ENCODE assay signal across 21 cellular contexts in genomic region chr7:92925876-92926696, GRCh38.
DNase-seq lines count a peak whose midpoint lies in the region; ATAC-seq, FAIRE-seq and TF ChIP-seq lines count a peak whose summit lies in the region.
"Had no signal": no experiment of that assay in that cellular context is flagged by ENCODE, and none has a peak within 500 bp of the region (broad histone marks: within the 10 kb centered on the region; RNA-seq: fewer than 3 reads in every experiment).

No MANE protein-coding gene starts in this region.

- TF ChIP-seq POLR2A in GM12891 (IDR thresholded peaks at IDR 0.05; ENCODE audit: low read depth, low read length), result no peak

- H3K9me3 ChIP-seq in HUES6 (ENCODE audit: control insufficient read depth, insufficient read depth, low read depth, low read length), result peaks cover 7% of the 10 kb centered on the region; the same call in 1 of the 2 replicates
- 0 out of 2 replicates have a peak, but pooled peaks cover 5% of the 10 kb centered on the region for H3K9me3 ChIP-seq in NT2/D1 (ENCODE audit: insufficient read depth, low read length)
- no peaks in the 10 kb centered on the region for H3K9me3 ChIP-seq in osteoblast (ENCODE audit: low read depth, low read length)

- peaks cover 32% of the 10 kb centered on the region for H3K36me3 Mint-ChIP-seq in glutamatergic neuron (ENCODE audit: unreplicated experiment)
- H3K36me3 Mint-ChIP-seq: memory B cell had no signal

- no peaks in the 10 kb centered on the region for H3K27me3 ChIP-seq in HUES6 (ENCODE audit: control insufficient read depth, insufficient read depth, low read length)
- no peaks in the 10 kb centered on the region for H3K27me3 ChIP-seq in NT2/D1 (ENCODE audit: insufficient read depth, insufficient read length)
- H3K27me3 ChIP-seq in osteoblast (ENCODE audit: insufficient read depth, low read length), result no peaks in the 10 kb centered on the region
- H3K27me3 ChIP-seq: foreskin keratinocyte had no signal

- peaks cover 11% of the 10 kb centered on the region for H3K9me3 Mint-ChIP-seq in glutamatergic neuron (ENCODE audit: unreplicated experiment)

- no peak for FAIRE-seq in GM12891 (lab: Jason Lieb, UNC)

- H3K36me3 ChIP-seq in HUES6 (ENCODE audit: control insufficient read depth, insufficient read depth, low read length), result no peaks in the 10 kb centered on the region
- no peaks in the 10 kb centered on the region for H3K36me3 ChIP-seq in NT2/D1 (ENCODE audit: insufficient read depth, insufficient read length, low read length)
- no peaks in the 10 kb centered on the region for H3K36me3 ChIP-seq in osteoblast (ENCODE audit: insufficient read depth, low read length)
- H3K36me3 ChIP-seq: WERI-Rb-1 had no signal

- no peaks in the 10 kb centered on the region for H3K79me2 ChIP-seq in osteoblast (ENCODE audit: insufficient read depth, low read length)

- TF ChIP-seq CTCF in glutamatergic neuron (IDR thresholded peaks at IDR 0.05; ENCODE audit: partially characterized antibody, unreplicated experiment) (no peak), osteoblast (IDR thresholded peaks at IDR 0.05; ENCODE audit: extremely low read depth, low read depth, low read length) (no peak)

- peaks cover 1% of the 10 kb centered on the region for H3K27me3 Mint-ChIP-seq in glutamatergic neuron (ENCODE audit: unreplicated experiment)

- H3K4me1 ChIP-seq in HUES6 (ENCODE audit: control insufficient read depth, insufficient read depth, low read length) (peaks cover 28% of the 10 kb centered on the region), NT2/D1 (ENCODE audit: insufficient read depth, insufficient read length) (peaks cover 4% of the 10 kb centered on the region), osteoblast (ENCODE audit: insufficient read depth, low read length) (no peaks in the 10 kb centered on the region)
- H3K4me1 ChIP-seq: foreskin keratinocyte had no signal

- peak overlapping the region; percentile 38 for H3K9ac ChIP-seq in HUES6 (ENCODE audit: low read length)
- H3K9ac ChIP-seq in NT2/D1 (ENCODE audit: insufficient read length, low read depth), result peak overlapping the region; percentile 8

- peak; percentile 47 for DNase-seq in NT2/D1 (ENCODE audit: low read depth, low spot score)
- DNase-seq in glutamatergic neuron, result peak; percentile 26
- DNase-seq in osteoblast (ENCODE audit: insufficient read length, low spot score, missing footprints), result no peak
- DNase-seq in RKO (ENCODE audit: low spot score), result no peak
- no peak for DNase-seq in Kasumi-1 (lab: John Stamatoyannopoulos, UW)
- no peak for DNase-seq in GM12891 (ENCODE audit: insufficient read length, low spot score)
- DNase-seq: activated CD8-positive, alpha-beta memory T cell treated with anti-CD3 and anti-CD28 coated beads, Interleukin-2, amount 10 ng/mL, durations not matched to agents 7 days and 5 days; activated gamma-delta T cell treated with Interleukin-2 at 50 U/mL for 16 hours; DND-41; effector memory CD4-positive, alpha-beta T cell; foreskin keratinocyte; GOT3; NCI-H1092; SW 1271; WERI-Rb-1 had no signal

- no peak for ATAC-seq in GM18867 (IDR thresholded peaks at IDR 0.05; ENCODE audit: unreplicated experiment)
- ATAC-seq: activated CD8-positive, alpha-beta memory T cell treated with anti-CD3 and anti-CD28 coated beads, Interleukin-2, amount 10 ng/mL, durations not matched to agents 7 days and 5 days; Panc1 had no signal

- H2AFZ ChIP-seq in osteoblast (ENCODE audit: low read length), result peak overlapping the region; percentile 10

- no peaks in the 10 kb centered on the region for H4K20me1 ChIP-seq in osteoblast (ENCODE audit: insufficient read depth, low read length)

- H3K27ac Mint-ChIP-seq in glutamatergic neuron (ENCODE audit: unreplicated experiment), result no peak overlapping the region
- H3K27ac Mint-ChIP-seq: activated CD8-positive, alpha-beta memory T cell treated with anti-CD3 and anti-CD28 coated beads, Interleukin-2, amount 10 ng/mL, durations not matched to agents 7 days and 5 days; IgD-negative memory B cell; memory B cell had no signal

- H3K27ac ChIP-seq in HUES6 (ENCODE audit: low read depth, low read length) (no peak overlapping the region; the same call in 1 of the 2 replicates), osteoblast (ENCODE audit: low read depth, low read length) (no peak overlapping the region)
- H3K27ac ChIP-seq: foreskin keratinocyte, WERI-Rb-1 had no signal

- peaks cover 9% of the 10 kb centered on the region for H3K4me1 Mint-ChIP-seq in glutamatergic neuron (ENCODE audit: low read depth, unreplicated experiment)
- H3K4me1 Mint-ChIP-seq: activated CD8-positive, alpha-beta memory T cell treated with anti-CD3 and anti-CD28 coated beads, Interleukin-2, amount 10 ng/mL, durations not matched to agents 7 days and 5 days; memory B cell had no signal

- H3K4me2 ChIP-seq in osteoblast (ENCODE audit: insufficient read depth, low read length), result no peak overlapping the region

- H3K4me3 ChIP-seq in HUES6 (ENCODE audit: low read depth, low read length) (peak overlapping the region; percentile 42), NT2/D1 (ENCODE audit: insufficient read length, low read depth) (no peak overlapping the region), osteoblast (ENCODE audit: insufficient read depth, low read length) (no peak overlapping the region)

- H3K4me3 Mint-ChIP-seq in glutamatergic neuron (ENCODE audit: unreplicated experiment), result no peak overlapping the region
- H3K4me3 Mint-ChIP-seq: activated CD8-positive, alpha-beta memory T cell treated with anti-CD3 and anti-CD28 coated beads, Interleukin-2, amount 10 ng/mL, durations not matched to agents 7 days and 5 days; brain; IgD-negative memory B cell; memory B cell had no signal

TF ChIP-seq in GM12891, 5 proteins besides CTCF, POLR2A, EP300 and RAD21:
- TF ChIP-seq POU2F2 (IDR thresholded peaks at IDR 0.05; ENCODE audit: low read depth, low read length), result no peak
- no peak for TF ChIP-seq POLR2AphosphoS5 (IDR thresholded peaks at IDR 0.05; ENCODE audit: low read depth, low read length)
- no peak for TF ChIP-seq TAF1 (IDR thresholded peaks at IDR 0.05; ENCODE audit: low read depth, low read length)
- no peak for TF ChIP-seq PAX5 (IDR thresholded peaks at IDR 0.05; ENCODE audit: insufficient read depth, low read length, severe bottlenecking)
- TF ChIP-seq SPI1 (IDR thresholded peaks at IDR 0.05; ENCODE audit: low read depth, low read length), result no peak

Comparison
In these comparisons a context has a peak if more than half of its experiments do, and no peak if none do; other contexts are left out.
1. DNase-seq: peak in NT2/D1 (single experiment) and glutamatergic neuron (single experiment); none in osteoblast (single experiment), RKO (single experiment), Kasumi-1 (0 of 2) and GM12891 (single experiment).